In the genomic region with DNA sequence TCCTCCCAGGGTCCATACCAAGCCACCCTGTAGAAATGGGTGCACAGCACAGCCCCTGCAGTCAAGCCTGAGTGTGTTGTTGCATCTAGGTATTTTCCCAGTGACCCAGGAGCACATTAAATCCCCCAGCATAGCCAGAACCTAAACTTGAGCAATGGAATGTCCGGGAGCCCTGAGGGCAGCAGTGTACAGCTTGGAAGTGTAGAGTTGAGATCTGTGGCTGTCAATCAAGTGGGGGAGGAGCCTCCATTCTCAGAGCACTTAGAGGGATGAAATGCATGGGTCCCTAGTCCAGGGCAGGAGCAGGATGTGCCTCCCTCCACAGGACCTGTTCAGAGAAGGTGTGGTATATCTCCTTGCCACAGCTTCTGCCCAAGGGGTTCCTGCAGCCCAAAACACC, we compare ENCODE assay signal across 20 cellular contexts.
DNase-seq lines count a peak whose midpoint lies in the region; ATAC-seq and TF ChIP-seq lines count a peak whose summit lies in the region.
"Had no signal": no experiment of that assay in that cellular context is flagged by ENCODE, and none has a peak within 500 bp of the region (broad histone marks: within the 10 kb centered on the region; RNA-seq: fewer than 3 reads in every experiment).

No MANE protein-coding gene starts in this region.

- no peaks in the 10 kb centered on the region for H4K20me1 ChIP-seq in mammary epithelial cell (ENCODE audit: insufficient read depth, low read length)
- H4K20me1 ChIP-seq: BLaER1 treated with 17β-estradiol and CSF1 and Interleukin-3, amounts not matched to agents 10 nM and 100 nM had no signal

- no peaks in the 10 kb centered on the region for H3K79me2 ChIP-seq in mammary epithelial cell (ENCODE audit: insufficient read depth, low read length)

- CTCF ChIA-PET in MCF 10A (lab: Yijun Ruan, JAX) (interaction anchor here (0.7 kb wide), 1 partner anchor 1076 kb away, joined by 3 read pairs; no protein-coding TSS in a partner anchor), mammary epithelial cell (lab: Charles Lee; ENCODE audit: low non-redundant PET) (no interaction called here), HEK293T (lab: Yijun Ruan, JAX) (no interaction called here)

- no peaks in the 10 kb centered on the region for H3K36me3 ChIP-seq in mammary epithelial cell (ENCODE audit: insufficient read depth, low read length)
- no peaks in the 10 kb centered on the region for H3K36me3 ChIP-seq in left lung
- H3K36me3 ChIP-seq: BLaER1 treated with 17β-estradiol and CSF1 and Interleukin-3, amounts not matched to agents 10 nM and 100 nM had no signal

- TF ChIP-seq CTCF in MCF 10A (IDR thresholded peaks at IDR 0.05; ENCODE audit: unreplicated experiment), result no peak
- TF ChIP-seq CTCF in mammary epithelial cell (conservative IDR thresholded peaks at IDR 0.05 in 1 of 2, IDR thresholded peaks at IDR 0.05 in 1 of 2; ENCODE audit: extremely low read depth in 1 of 2, insufficient read depth in 1 of 2, low read depth in 1 of 2, low read length in 2 of 2), result no peak
- TF ChIP-seq CTCF in left lung (IDR thresholded peaks at IDR 0.05), result no peak

- no peaks in the 10 kb centered on the region for H3K27me3 Mint-ChIP-seq in MCF 10A (ENCODE audit: insufficient read depth, unreplicated experiment)
- H3K27me3 Mint-ChIP-seq in activated naive CD8-positive, alpha-beta T cell treated with anti-CD3 and anti-CD28 coated beads, Interleukin-2, amount 50 U/mL, for 24 hours, result peaks cover 2% of the 10 kb centered on the region
- H3K27me3 Mint-ChIP-seq: B cell had no signal

- H3K4me2 ChIP-seq in mammary epithelial cell (ENCODE audit: insufficient read depth, low read depth, low read length), result no peak overlapping the region
- H3K4me2 ChIP-seq: A549; BLaER1 treated with 17β-estradiol and CSF1 and Interleukin-3, amounts not matched to agents 10 nM and 100 nM had no signal

- no peak overlapping the region for H3K4me3 ChIP-seq in mammary epithelial cell (replicated peaks in 1 of 3; ENCODE audit: insufficient read depth in 1 of 3, low read depth in 2 of 3, low read length in 3 of 3)
- H3K4me3 ChIP-seq in left lung, result no peak overlapping the region
- H3K4me3 ChIP-seq: A549; BLaER1 treated with 17β-estradiol and CSF1 and Interleukin-3, amounts not matched to agents 10 nM and 100 nM; GM12878 had no signal

- intact Hi-C loops in MCF 10A (cut with micrococcal nuclease) (no loop called here), mammary epithelial cell (cut with micrococcal nuclease) (loop anchor here (10.0 kb wide), 1 partner anchor 981 kb away; no protein-coding TSS in a partner anchor), left lung (cut with DNase I) (no loop called here)

- H3K27me3 ChIP-seq in mammary epithelial cell (ENCODE audit: insufficient read depth, low read length), result no peaks in the 10 kb centered on the region
- H3K27me3 ChIP-seq in left lung, result no peaks in the 10 kb centered on the region
- H3K27me3 ChIP-seq: BLaER1 treated with 17β-estradiol and CSF1 and Interleukin-3, amounts not matched to agents 10 nM and 100 nM had no signal

- no peak for ATAC-seq in left lung
- ATAC-seq in activated naive CD8-positive, alpha-beta T cell treated with anti-CD3 and anti-CD28 coated beads, Interleukin-2, amount 50 U/mL, for 24 hours, result no peak
- ATAC-seq: A549; CD8-positive, alpha-beta T cell; GM12878 had no signal

- no peak overlapping the region for H3K4me3 Mint-ChIP-seq in MCF 10A (ENCODE audit: unreplicated experiment)
- H3K4me3 Mint-ChIP-seq in activated naive CD8-positive, alpha-beta T cell treated with anti-CD3 and anti-CD28 coated beads, Interleukin-2, amount 50 U/mL, for 24 hours, result no peak overlapping the region
- H3K4me3 Mint-ChIP-seq: B cell; CD4-positive, alpha-beta T cell; CD8-positive, alpha-beta T cell had no signal

- BruUV-seq in MCF 10A (replicated peaks; lab: Mats Ljungman, UMichigan), result no TSS peak
- BruUV-seq in mammary epithelial cell (replicated peaks; lab: Mats Ljungman, UMichigan), result no TSS peak

- H3K9me3 ChIP-seq in mammary epithelial cell (replicated peaks; ENCODE audit: insufficient read depth, low read length), result peaks cover 10% of the 10 kb centered on the region
- no peaks in the 10 kb centered on the region for H3K9me3 ChIP-seq in left lung
- H3K9me3 ChIP-seq: A549, Caco-2 had no signal

- H3K9ac ChIP-seq in mammary epithelial cell (ENCODE audit: insufficient read depth, low read length), result no peak overlapping the region
- H3K9ac ChIP-seq: BLaER1 treated with 17β-estradiol and CSF1 and Interleukin-3, amounts not matched to agents 10 nM and 100 nM had no signal

- no peaks in the 10 kb centered on the region for H3K4me1 Mint-ChIP-seq in MCF 10A (ENCODE audit: insufficient read depth, unreplicated experiment)
- H3K4me1 Mint-ChIP-seq in activated naive CD8-positive, alpha-beta T cell treated with anti-CD3 and anti-CD28 coated beads, Interleukin-2, amount 50 U/mL, for 24 hours, result no peaks in the 10 kb centered on the region
- H3K4me1 Mint-ChIP-seq: B cell had no signal

- no peak overlapping the region for H2AFZ ChIP-seq in mammary epithelial cell (ENCODE audit: low read depth, low read length)

- WGBS in mammary epithelial cell (ENCODE audit: low coverage, missing lambda C conversion rate), result 100% methylated on average over 1 of the region's 1 CpG

- POLR2A ChIA-PET in MCF 10A (lab: Yijun Ruan, JAX) (no interaction called here), HEK293T (lab: Yijun Ruan, JAX) (no interaction called here)

- dilution Hi-C loops in mammary epithelial cell (cut with HindIII; ENCODE audit: low sequenced_read_pairs), result no loop called here

- no peak overlapping the region for H3K27ac ChIP-seq in mammary epithelial cell (ENCODE audit: insufficient read depth, low read depth, low read length)
- H3K27ac ChIP-seq in left lung, result no peak overlapping the region
- H3K27ac ChIP-seq: 22Rv1; A549; BLaER1 treated with 17β-estradiol and CSF1 and Interleukin-3, amounts not matched to agents 10 nM and 100 nM; C4-2B had no signal

- peaks cover 48% of the 10 kb centered on the region for H3K9me3 Mint-ChIP-seq in MCF 10A (ENCODE audit: unreplicated experiment)
- H3K9me3 Mint-ChIP-seq in activated naive CD8-positive, alpha-beta T cell treated with anti-CD3 and anti-CD28 coated beads, Interleukin-2, amount 50 U/mL, for 24 hours, result peaks cover 4% of the 10 kb centered on the region
- H3K9me3 Mint-ChIP-seq: CD4-positive, alpha-beta T cell; CD8-positive, alpha-beta T cell had no signal

- in situ Hi-C loops in mammary epithelial cell (cut with MboI; ENCODE audit: low sequenced_read_pairs in 2 of 2), result no loop called here

- H3K4me1 ChIP-seq in mammary epithelial cell (ENCODE audit: insufficient read depth, low read length), result no peaks in the 10 kb centered on the region
- no peaks in the 10 kb centered on the region for H3K4me1 ChIP-seq in left lung
- H3K4me1 ChIP-seq: A549, Caco-2 had no signal

- no peaks in the 10 kb centered on the region for H3K36me3 Mint-ChIP-seq in MCF 10A (ENCODE audit: insufficient read depth, unreplicated experiment)
- no peaks in the 10 kb centered on the region for H3K36me3 Mint-ChIP-seq in activated naive CD8-positive, alpha-beta T cell treated with anti-CD3 and anti-CD28 coated beads, Interleukin-2, amount 50 U/mL, for 24 hours (ENCODE audit: low read depth)
- H3K36me3 Mint-ChIP-seq: CD8-positive, alpha-beta T cell had no signal

- peak; percentile 10 for DNase-seq in MCF 10A (ENCODE audit: unreplicated experiment)
- no peak for DNase-seq in mammary epithelial cell
- no peak for DNase-seq in HEK293T (ENCODE audit: extremely low spot score)
- DNase-seq in islet precursor cell, result peak; percentile 63
- DNase-seq in left lung, result no peak
- DNase-seq in SK-N-DZ (ENCODE audit: low spot score), result no peak
- no peak for DNase-seq in activated naive CD8-positive, alpha-beta T cell treated with anti-CD3 and anti-CD28 coated beads, Interleukin-2, amount 50 U/mL, for 24 hours
- DNase-seq: AML-193; Caco-2; Calu3; CD4-positive, alpha-beta T cell; CD8-positive, alpha-beta T cell; DMS79 treated with DMSO at 0.1 percent for 48 hours; GDM1 had no signal

- H3K27ac Mint-ChIP-seq in MCF 10A (ENCODE audit: low read depth, unreplicated experiment), result no peak overlapping the region
- no peak overlapping the region for H3K27ac Mint-ChIP-seq in activated naive CD8-positive, alpha-beta T cell treated with anti-CD3 and anti-CD28 coated beads, Interleukin-2, amount 50 U/mL, for 24 hours
- H3K27ac Mint-ChIP-seq: B cell; CD4-positive, alpha-beta T cell; CD8-positive, alpha-beta T cell had no signal

TF ChIP-seq in HEK293T, 16 proteins besides CTCF, POLR2A, EP300 and RAD21:
- TF ChIP-seq FOXK2 (IDR thresholded peaks at IDR 0.05) (no peak), BHLHE40 (IDR thresholded peaks at IDR 0.05; ENCODE audit: borderline replicate concordance) (no peak)
- TF ChIP-seq, protein P1, sequence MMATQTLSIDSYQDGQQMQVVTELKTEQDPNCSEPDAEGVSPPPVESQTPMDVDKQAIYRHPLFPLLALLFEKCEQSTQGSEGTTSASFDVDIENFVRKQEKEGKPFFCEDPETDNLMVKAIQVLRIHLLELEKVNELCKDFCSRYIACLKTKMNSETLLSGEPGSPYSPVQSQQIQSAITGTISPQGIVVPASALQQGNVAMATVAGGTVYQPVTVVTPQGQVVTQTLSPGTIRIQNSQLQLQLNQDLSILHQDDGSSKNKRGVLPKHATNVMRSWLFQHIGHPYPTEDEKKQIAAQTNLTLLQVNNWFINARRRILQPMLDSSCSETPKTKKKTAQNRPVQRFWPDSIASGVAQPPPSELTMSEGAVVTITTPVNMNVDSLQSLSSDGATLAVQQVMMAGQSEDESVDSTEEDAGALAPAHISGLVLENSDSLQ (IDR thresholded peaks at IDR 0.05), result peak; percentile 65; the same call in 1 of the 2 replicates

Comparison
In these comparisons a context has a peak if more than half of its experiments do, and no peak if none do; other contexts are left out.
1. DNase-seq: peak in MCF 10A (single experiment) and islet precursor cell (single experiment); none in mammary epithelial cell (single experiment), HEK293T (single experiment), left lung (0 of 2), SK-N-DZ (single experiment) and activated naive CD8-positive, alpha-beta T cell treated with anti-CD3 and anti-CD28 coated beads, Interleukin-2, amount 50 U/mL, for 24 hours (single experiment).